In genomic region chr22:24206460-24207263, GRCh38 we compare ENCODE assay signal across 9 cellular contexts. TPM values are rescaled to one million over a fixed set of nuclear protein-coding genes. Genes with fewer than 3 reads are reported as not detected.
DNase-seq lines count a peak whose midpoint lies in the region; ATAC-seq and TF ChIP-seq lines count a peak whose summit lies in the region.
"Not testable (repeated sequence)": the region's sequence is repeated elsewhere in the genome, so short reads cannot be mapped to it uniquely, and the experiment has no call there.
"Had no signal": no experiment of that assay in that cellular context is flagged by ENCODE, and none has a peak within 500 bp of the region (broad histone marks: within the 10 kb centered on the region; RNA-seq: fewer than 3 reads in every experiment).

No MANE protein-coding gene starts in this region.

- TF ChIP-seq EP300 in esophagus muscularis mucosa (IDR thresholded peaks at IDR 0.05); upper lobe of left lung (IDR thresholded peaks at IDR 0.05): not testable (repeated sequence)

- not testable (repeated sequence) for TF ChIP-seq POLR2A in NB4 (IDR thresholded peaks at IDR 0.05; ENCODE audit: extremely low read depth, insufficient read length); esophagus muscularis mucosa (IDR thresholded peaks at IDR 0.05; ENCODE audit: low read depth); upper lobe of left lung (IDR thresholded peaks at IDR 0.05)

- H3K9me3 Mint-ChIP-seq in T-helper 2 cell treated with Interferon-gamma antibody and Interleukin-4, amounts not matched to agents 5 μg/mL and 100 μg/mL, for 36 hours = not testable (repeated sequence)
- peaks cover 17% of the 10 kb centered on the region for H3K9me3 Mint-ChIP-seq in progenitor cell of endocrine pancreas (ENCODE audit: low read depth)

- peak overlapping the region; percentile 38 for H3K4me3 ChIP-seq in NB4 (ENCODE audit: low read depth, low read length)
- H3K4me3 ChIP-seq in ascending aorta, esophagus muscularis mucosa, left lung, upper lobe of left lung: not testable (repeated sequence)

- peak; percentile 80 for DNase-seq in EL
- peak; percentile 88 for DNase-seq in NB4 (ENCODE audit: low read depth)
- DNase-seq in T-helper 2 cell treated with Interferon-gamma antibody and Interleukin-4, amounts not matched to agents 5 μg/mL and 100 μg/mL, for 36 hours (ENCODE audit: low spot score); ascending aorta (ENCODE audit: low spot score in 2 of 2); esophagus muscularis mucosa (ENCODE audit: extremely low spot score); left lung; progenitor cell of endocrine pancreas (ENCODE audit: low spot score, unreplicated experiment); upper lobe of left lung: not testable (repeated sequence)

- H3K4me1 ChIP-seq in ascending aorta (peaks cover 10 to 25% of the 10 kb centered on the region in 2 donors), esophagus muscularis mucosa (peaks cover 17 to 30% (median 23%) of the 10 kb centered on the region in 4 donors), left lung (peaks cover 30 to 62% of the 10 kb centered on the region in 2 donors), upper lobe of left lung (peaks cover 39 to 54% (median 45%) of the 10 kb centered on the region in 4 donors)

- H3K27ac ChIP-seq in ascending aorta (peak overlapping the region; percentile 74 to 87), esophagus muscularis mucosa (replicated peaks in 1 of 4) (peak overlapping the region; percentile 42 to 85 (median 78)), left lung (peak overlapping the region; percentile 84 to 95), upper lobe of left lung (peak overlapping the region; percentile 84 to 96 (median 91))

- H3K27me3 ChIP-seq in ascending aorta, esophagus muscularis mucosa, left lung, upper lobe of left lung: not testable (repeated sequence)

- peak overlapping the region; percentile 70 for H3K27ac Mint-ChIP-seq in T-helper 2 cell treated with Interferon-gamma antibody and Interleukin-4, amounts not matched to agents 5 μg/mL and 100 μg/mL, for 36 hours
- H3K27ac Mint-ChIP-seq in progenitor cell of endocrine pancreas = peak overlapping the region; percentile 7

- not testable (repeated sequence) for H3K36me3 Mint-ChIP-seq in T-helper 2 cell treated with Interferon-gamma antibody and Interleukin-4, amounts not matched to agents 5 μg/mL and 100 μg/mL, for 36 hours (ENCODE audit: low read depth); progenitor cell of endocrine pancreas (ENCODE audit: insufficient read depth)

- H3K36me3 ChIP-seq in ascending aorta, esophagus muscularis mucosa, left lung, upper lobe of left lung: not testable (repeated sequence)

- not testable (repeated sequence) for TF ChIP-seq CTCF in NB4 (IDR thresholded peaks at IDR 0.05; ENCODE audit: low read depth, low read length); ascending aorta (IDR thresholded peaks at IDR 0.05); esophagus muscularis mucosa (IDR thresholded peaks at IDR 0.05); left lung (IDR thresholded peaks at IDR 0.05); progenitor cell of endocrine pancreas (IDR thresholded peaks at IDR 0.05; ENCODE audit: unreplicated experiment); upper lobe of left lung (IDR thresholded peaks at IDR 0.05)

- H3K9me3 ChIP-seq in ascending aorta, esophagus muscularis mucosa, left lung, upper lobe of left lung: not testable (repeated sequence)

- ATAC-seq in left lung; upper lobe of left lung (ENCODE audit: low FRiP score in 2 of 2): not testable (repeated sequence)

- H3K4me3 Mint-ChIP-seq in T-helper 2 cell treated with Interferon-gamma antibody and Interleukin-4, amounts not matched to agents 5 μg/mL and 100 μg/mL, for 36 hours = peak overlapping the region; percentile 60
- not testable (repeated sequence) for H3K4me3 Mint-ChIP-seq in progenitor cell of endocrine pancreas (ENCODE audit: low read depth)

- H3K4me1 Mint-ChIP-seq in T-helper 2 cell treated with Interferon-gamma antibody and Interleukin-4, amounts not matched to agents 5 μg/mL and 100 μg/mL, for 36 hours (ENCODE audit: low read depth) = peaks cover 35% of the 10 kb centered on the region
- H3K4me1 Mint-ChIP-seq in progenitor cell of endocrine pancreas (ENCODE audit: low read depth) = peaks cover 18% of the 10 kb centered on the region

- not testable (repeated sequence) for H3K27me3 Mint-ChIP-seq in T-helper 2 cell treated with Interferon-gamma antibody and Interleukin-4, amounts not matched to agents 5 μg/mL and 100 μg/mL, for 36 hours (ENCODE audit: low read depth); progenitor cell of endocrine pancreas

- 91% methylated on average over 15 of the region's 15 CpGs for WGBS in esophagus muscularis mucosa
- WGBS in upper lobe of left lung, 2 donors = 70 to 85% methylated on average over 15 of the region's 15 CpGs

- intact Hi-C loops in ascending aorta (cut with DNase I) = loop anchor here (1.0 to 5.0 kb wide), 3 partner anchors 18 to 49 kb away; no protein-coding TSS in a partner anchor
- intact Hi-C loops in esophagus muscularis mucosa (cut with DNase I); left lung (cut with DNase I): not testable (repeated sequence)

RNA-seq across cellular contexts. Expression of gene SUSD2, which starts 25.4 kb away (rescaled TPM):
- total RNA-seq in ascending aorta (51.0 TPM), esophagus muscularis mucosa (1 to 10 TPM; 3.3 to 10.0 (median 4.2) TPM), left lung (100 to 1,000 TPM in 1 of 2 donors, 10 to 100 TPM in 1; 63.2 to 374 TPM), progenitor cell of endocrine pancreas (0.75 and 0.79 TPM in 2 replicates), upper lobe of left lung (100 to 1,000 TPM; 191 to 645 (median 348) TPM)

RNA-seq across cellular contexts. Expression of gene GGT5, which starts 38.2 kb away (rescaled TPM):
- 238 TPM for total RNA-seq in ascending aorta
- total RNA-seq in esophagus muscularis mucosa = 10 to 100 TPM; 15.4 to 59.2 (median 37.2) TPM
- 10 to 100 TPM; 18.9 to 25.6 TPM for total RNA-seq in left lung
- total RNA-seq in progenitor cell of endocrine pancreas = not detected in 2 replicates
- 10 to 100 TPM in 5 of 6 donors, 1 to 10 TPM in 1; 4.2 to 47.4 (median 29.6) TPM for total RNA-seq in upper lobe of left lung
- total RNA-seq: CD8-positive, alpha-beta memory T cell had no signal
